In genomic region chr16:70483426-70483825, GRCh38 we compare ENCODE assay signal across 15 cellular contexts. TPM values are rescaled to one million over a fixed set of nuclear protein-coding genes. Genes with fewer than 3 reads are reported as not detected.
DNase-seq lines count a peak whose midpoint lies in the region; ATAC-seq and TF ChIP-seq lines count a peak whose summit lies in the region.
"Had no signal": no experiment of that assay in that cellular context is flagged by ENCODE, and none has a peak within 500 bp of the region (broad histone marks: within the 10 kb centered on the region; RNA-seq: fewer than 3 reads in every experiment).

No MANE protein-coding gene starts in this region.

- H3K4me3 Mint-ChIP-seq in T-helper 17 cell (no peak overlapping the region), MCF 10A (ENCODE audit: unreplicated experiment) (no peak overlapping the region)
- H3K4me3 Mint-ChIP-seq: activated naive CD4-positive, alpha-beta T cell treated with anti-CD3 and anti-CD28 coated beads, Interleukin-2, amount 10 ng/mL, durations not matched to agents 7 days and 5 days; effector memory CD8-positive, alpha-beta T cell had no signal

- intact Hi-C loops in MCF 10A (cut with micrococcal nuclease): no loop called here

- H3K9me3 Mint-ChIP-seq in MCF 10A (ENCODE audit: unreplicated experiment): no peaks in the 10 kb centered on the region
- H3K9me3 Mint-ChIP-seq: activated naive CD4-positive, alpha-beta T cell treated with anti-CD3 and anti-CD28 coated beads, Interleukin-2, amount 10 ng/mL, durations not matched to agents 7 days and 5 days; effector memory CD8-positive, alpha-beta T cell had no signal

- CTCF ChIA-PET in MCF 10A (lab: Yijun Ruan, JAX): no interaction called here

- TF ChIP-seq POLR2A in Peyer's patch (IDR thresholded peaks at IDR 0.05): no peak

- H3K4me3 ChIP-seq in GM12865 (ENCODE audit: low read depth, low read length) (no peak overlapping the region), Peyer's patch (no peak overlapping the region)
- H3K4me3 ChIP-seq: cardiac muscle cell, right lobe of liver, uterus had no signal

- peak overlapping the region; percentile 9 for H3K27ac Mint-ChIP-seq in T-helper 17 cell
- no peak overlapping the region for H3K27ac Mint-ChIP-seq in MCF 10A (ENCODE audit: low read depth, unreplicated experiment)
- H3K27ac Mint-ChIP-seq: activated naive CD4-positive, alpha-beta T cell treated with anti-CD3 and anti-CD28 coated beads, Interleukin-2, amount 10 ng/mL, durations not matched to agents 7 days and 5 days had no signal

- no peaks in the 10 kb centered on the region for H3K27me3 Mint-ChIP-seq in T-helper 17 cell
- no peaks in the 10 kb centered on the region for H3K27me3 Mint-ChIP-seq in MCF 10A (ENCODE audit: insufficient read depth, unreplicated experiment)
- H3K27me3 Mint-ChIP-seq: activated naive CD4-positive, alpha-beta T cell treated with anti-CD3 and anti-CD28 coated beads, Interleukin-2, amount 10 ng/mL, durations not matched to agents 7 days and 5 days; effector memory CD8-positive, alpha-beta T cell had no signal

- H3K9me3 ChIP-seq in T-helper 17 cell (ENCODE audit: control insufficient read depth, low read length, poor library complexity, severe bottlenecking) (no peaks in the 10 kb centered on the region), Peyer's patch (no peaks in the 10 kb centered on the region)
- H3K9me3 ChIP-seq: right lobe of liver, uterus had no signal

- POLR2A ChIA-PET in MCF 10A (lab: Yijun Ruan, JAX): interaction anchor here (0.8 kb wide), 1 partner anchor 102 kb away, joined by 3 read pairs; no protein-coding TSS in a partner anchor

- TF ChIP-seq CTCF in GM12865 (IDR thresholded peaks at IDR 0.05; ENCODE audit: insufficient read depth, low read depth, low read length, missing control alignments) (no peak), Peyer's patch (IDR thresholded peaks at IDR 0.05) (no peak), MCF 10A (IDR thresholded peaks at IDR 0.05; ENCODE audit: unreplicated experiment) (no peak)

- no peak overlapping the region for H3K27ac ChIP-seq in Peyer's patch
- H3K27ac ChIP-seq: C4-2B, cardiac muscle cell, right lobe of liver, uterus had no signal

- DNase-seq in GM12865 (ENCODE audit: low read depth) (peak; percentile 85), GM19238 (ENCODE audit: insufficient read length, low spot score) (peak; percentile 45), T-helper 17 cell (no peak), Peyer's patch (no peak), iPS-NIHi11 (ENCODE audit: low spot score) (no peak), MCF 10A (ENCODE audit: unreplicated experiment) (no peak)
- DNase-seq: activated naive CD4-positive, alpha-beta T cell treated with anti-CD3 and anti-CD28 coated beads, Interleukin-2, amount 10 ng/mL, durations not matched to agents 7 days and 5 days; effector memory CD8-positive, alpha-beta T cell; NCI-H2081; right lobe of liver; uterus had no signal

- peak; percentile 56 for ATAC-seq in HG03095 (IDR thresholded peaks at IDR 0.05; ENCODE audit: unreplicated experiment)
- ATAC-seq in T-helper 17 cell: no peak
- no peak for ATAC-seq in HG03196 (IDR thresholded peaks at IDR 0.05; ENCODE audit: unreplicated experiment)
- ATAC-seq: effector memory CD8-positive, alpha-beta T cell; right lobe of liver had no signal

- no peaks in the 10 kb centered on the region for H3K27me3 ChIP-seq in Peyer's patch
- H3K27me3 ChIP-seq: cardiac muscle cell, right lobe of liver, uterus had no signal

- no TSS peak for BruUV-seq in MCF 10A (replicated peaks; lab: Mats Ljungman, UMichigan)

- H3K36me3 ChIP-seq in Peyer's patch: peaks cover 0 to 93% (median 0%) of the 10 kb centered on the region in 3 donors
- H3K36me3 ChIP-seq: uterus had no signal

- H3K36me3 Mint-ChIP-seq in T-helper 17 cell (ENCODE audit: low read depth) (no peaks in the 10 kb centered on the region), MCF 10A (ENCODE audit: insufficient read depth, unreplicated experiment) (peaks cover 35% of the 10 kb centered on the region)

- H3K4me1 ChIP-seq in Peyer's patch: no peaks in the 10 kb centered on the region
- H3K4me1 ChIP-seq: right lobe of liver, uterus had no signal

- H3K4me1 Mint-ChIP-seq in T-helper 17 cell: peaks cover 5% of the 10 kb centered on the region
- H3K4me1 Mint-ChIP-seq in MCF 10A (ENCODE audit: insufficient read depth, unreplicated experiment): no peaks in the 10 kb centered on the region

RNA-seq across cellular contexts. Expression of gene FCSK, which starts 29.0 kb away (rescaled TPM):
- 10 to 100 TPM; 27.1 to 27.7 TPM for total RNA-seq in T-helper 17 cell
- total RNA-seq in Peyer's patch: 100 to 1,000 TPM in 1 of 4 donors, 10 to 100 TPM in 3; 32.2 to 127 (median 52.9) TPM
- total RNA-seq in MCF 10A (2022): 13.7 and 19.0 TPM in 2 replicates

RNA-seq across cellular contexts. Expression of gene COG4, which starts 39.9 kb away (rescaled TPM):
- total RNA-seq in T-helper 17 cell (10 to 100 TPM; 26.3 to 54.0 TPM), Peyer's patch (10 to 100 TPM; 71.3 to 99.0 (median 75.8) TPM), MCF 10A (2022) (62.2 and 64.9 TPM in 2 replicates)

RNA-seq across cellular contexts. Expression of gene SF3B3, which starts 40.2 kb away (rescaled TPM):
- 100 to 1,000 TPM; 163 to 182 TPM for total RNA-seq in T-helper 17 cell
- 100 to 1,000 TPM in 1 of 4 donors, 10 to 100 TPM in 3; 48.5 to 119 (median 94.9) TPM for total RNA-seq in Peyer's patch
- total RNA-seq in MCF 10A (2022): 309 and 318 TPM in 2 replicates

RNA-seq across cellular contexts. Expression of gene ST3GAL2, which starts 44.5 kb away (rescaled TPM):
- total RNA-seq in T-helper 17 cell: 10 to 100 TPM; 11.8 to 14.4 TPM
- 10 to 100 TPM; 13.0 to 27.5 (median 19.6) TPM for total RNA-seq in Peyer's patch
- 7.7 and 10.3 TPM in 2 replicates for total RNA-seq in MCF 10A (2022)

Comparison
In these comparisons a context has a peak if more than half of its experiments do, and no peak if none do; other contexts are left out.
1. DNase-seq: peak in GM12865 (single experiment) and GM19238 (single experiment); none in T-helper 17 cell (0 of 3), Peyer's patch (0 of 3), iPS-NIHi11 (single experiment) and MCF 10A (single experiment).